Comparison of ENCODE assay signal across 8 cellular contexts in genomic region chr16:56729351-56729735, GRCh38. TPM values are rescaled to one million over a fixed set of nuclear protein-coding genes. Genes with fewer than 3 reads are reported as not detected.
DNase-seq lines count a peak whose midpoint lies in the region; TF ChIP-seq lines count a peak whose summit lies in the region.

No MANE protein-coding gene starts in this region.

- H3K4me3 ChIP-seq in astrocyte of the spinal cord (ENCODE audit: low read depth, low read length) (peak overlapping the region; percentile 88), liver (ENCODE audit: low read depth in 1 of 3, low read length in 3 of 3) (peak overlapping the region; percentile 59 to 66 (median 64))

- H3K27me3 Mint-ChIP-seq in activated CD4-positive, alpha-beta T cell treated with anti-CD3 and anti-CD28 coated beads, Interleukin-2, amount 10 ng/mL, durations not matched to agents 7 days and 5 days: no peaks in the 10 kb centered on the region
- H3K27me3 Mint-ChIP-seq in type B pancreatic cell: no peaks in the 10 kb centered on the region

- TF ChIP-seq CTCF in astrocyte of the spinal cord (IDR thresholded peaks at IDR 0.05; ENCODE audit: low read depth, low read length): no peak
- no peak for TF ChIP-seq CTCF in liver (IDR thresholded peaks at IDR 0.05; ENCODE audit: low read depth, low read length, missing input control)
- no peak for TF ChIP-seq CTCF in type B pancreatic cell (conservative IDR thresholded peaks at IDR 0.05)

- POLR2A ChIA-PET in activated CD4-positive, alpha-beta T cell treated with anti-CD3 and anti-CD28 coated beads, Interleukin-2, amount 10 ng/mL, durations not matched to agents 7 days and 5 days (lab: Charles Lee): no interaction called here

- no peaks in the 10 kb centered on the region for H3K9me3 ChIP-seq in liver (ENCODE audit: control insufficient read depth in 4 of 4, low read length in 3 of 4)

- CTCF ChIA-PET in activated CD4-positive, alpha-beta T cell treated with anti-CD3 and anti-CD28 coated beads, Interleukin-2, amount 10 ng/mL, durations not matched to agents 7 days and 5 days (lab: Charles Lee): interaction anchor here (0.6 to 1.5 kb wide), 3 partner anchors 11 to 45 kb away, joined by 3 to 5 read pairs (median 4); no protein-coding TSS in a partner anchor

- peaks cover 13% of the 10 kb centered on the region for H3K4me1 Mint-ChIP-seq in activated CD4-positive, alpha-beta T cell treated with anti-CD3 and anti-CD28 coated beads, Interleukin-2, amount 10 ng/mL, durations not matched to agents 7 days and 5 days
- H3K4me1 Mint-ChIP-seq in type B pancreatic cell (ENCODE audit: unreplicated experiment): peaks cover 11% of the 10 kb centered on the region

- H3K36me3 ChIP-seq in liver (ENCODE audit: control insufficient read depth in 4 of 4, insufficient read depth in 3 of 4, low read depth in 1 of 4, low read length in 3 of 4): no peaks in the 10 kb centered on the region

- peak overlapping the region; percentile 56 to 80 for H3K9ac ChIP-seq in liver (ENCODE audit: low read depth in 1 of 2, low read length in 2 of 2)

- H3K27ac Mint-ChIP-seq in activated CD4-positive, alpha-beta T cell treated with anti-CD3 and anti-CD28 coated beads, Interleukin-2, amount 10 ng/mL, durations not matched to agents 7 days and 5 days: peak overlapping the region; percentile 81
- H3K27ac Mint-ChIP-seq in type B pancreatic cell: peak overlapping the region; percentile 79

- peaks cover 0 to 19% (median 14%) of the 10 kb centered on the region in 4 donors for H3K4me1 ChIP-seq in liver (ENCODE audit: control insufficient read depth in 4 of 4, insufficient read depth in 4 of 4, low read length in 3 of 4)

- in situ Hi-C loops in astrocyte of the spinal cord (cut with HindIII; ENCODE audit: low sequenced_read_pairs): no loop called here

- no peaks in the 10 kb centered on the region for H3K36me3 Mint-ChIP-seq in activated CD4-positive, alpha-beta T cell treated with anti-CD3 and anti-CD28 coated beads, Interleukin-2, amount 10 ng/mL, durations not matched to agents 7 days and 5 days (ENCODE audit: low read depth)
- H3K36me3 Mint-ChIP-seq in type B pancreatic cell: no peaks in the 10 kb centered on the region

- no peaks in the 10 kb centered on the region for H3K9me3 Mint-ChIP-seq in activated CD4-positive, alpha-beta T cell treated with anti-CD3 and anti-CD28 coated beads, Interleukin-2, amount 10 ng/mL, durations not matched to agents 7 days and 5 days
- H3K9me3 Mint-ChIP-seq in type B pancreatic cell: no peaks in the 10 kb centered on the region

- no peak for TF ChIP-seq RAD21 in liver (IDR thresholded peaks at IDR 0.05)

- no peaks in the 10 kb centered on the region for H3K27me3 ChIP-seq in liver (ENCODE audit: control insufficient read depth in 4 of 4, insufficient read depth in 4 of 4, low read length in 3 of 4)

- H3K27ac ChIP-seq in liver (ENCODE audit: low read depth in 1 of 2, low read length in 2 of 2): peak overlapping the region; percentile 64 to 78

- H3K4me3 Mint-ChIP-seq in activated CD4-positive, alpha-beta T cell treated with anti-CD3 and anti-CD28 coated beads, Interleukin-2, amount 10 ng/mL, durations not matched to agents 7 days and 5 days: no peak overlapping the region
- H3K4me3 Mint-ChIP-seq in type B pancreatic cell: no peak overlapping the region

- 47% methylated on average over 3 of the region's 3 CpGs for WGBS in liver

- intact Hi-C loops in posterior vena cava (cut with DNase I): no loop called here

- DNase-seq in activated CD4-positive, alpha-beta T cell treated with anti-CD3 and anti-CD28 coated beads, Interleukin-2, amount 10 ng/mL, durations not matched to agents 7 days and 5 days: no peak
- DNase-seq in activated CD4-positive, alpha-beta T cell treated with anti-CD3 and anti-CD28 coated beads for 4 hours: no peak
- DNase-seq in astrocyte of the spinal cord (ENCODE audit: low read depth, low spot score): no peak
- no peak for DNase-seq in type B pancreatic cell (ENCODE audit: extremely low spot score, unreplicated experiment)
- DNase-seq in posterior vena cava (ENCODE audit: low spot score): no peak
- DNase-seq in middle frontal gyrus (ENCODE audit: extremely low spot score, low spot score): no peak
- no peak for DNase-seq in cerebellum (ENCODE audit: low spot score)

TF ChIP-seq in liver, 16 proteins besides CTCF, POLR2A, EP300 and RAD21:
- TF ChIP-seq EGR1 (IDR thresholded peaks at IDR 0.05; ENCODE audit: low read depth in 2 of 2) (no peak), GABPA (IDR thresholded peaks at IDR 0.05 in 1 of 2, conservative IDR thresholded peaks at IDR 0.05 in 1 of 2) (no peak), HNF4G (IDR thresholded peaks at IDR 0.05) (no peak), YY1 (IDR thresholded peaks at IDR 0.05) (no peak), JUND (IDR thresholded peaks at IDR 0.05) (no peak), FOXA2 (IDR thresholded peaks at IDR 0.05) (no peak), SP1 (IDR thresholded peaks at IDR 0.05) (no peak), ZBTB33 (IDR thresholded peaks at IDR 0.05) (no peak), RXRA (IDR thresholded peaks at IDR 0.05) (no peak), NR2F2 (IDR thresholded peaks at IDR 0.05) (no peak)

RNA-seq across cellular contexts. Expression of gene NUP93, which starts 0.6 kb away (rescaled TPM):
- total RNA-seq in activated CD4-positive, alpha-beta T cell treated with anti-CD3 and anti-CD28 coated beads, Interleukin-2, amount 10 ng/mL, durations not matched to agents 7 days and 5 days: 10 to 100 TPM; 85.0 to 85.9 TPM
- total RNA-seq in liver: 10 to 100 TPM; 11.3 to 31.8 TPM
- 1 to 10 TPM; 8.2 to 8.4 TPM for polyA plus RNA-seq in liver
- total RNA-seq in type B pancreatic cell (ENCODE audit: low replicate concordance): 68.8 and 101 TPM in 2 replicates
- total RNA-seq in posterior vena cava: 10 to 100 TPM; 42.8 to 54.7 TPM
- total RNA-seq in cerebellum: 264 TPM

RNA-seq across cellular contexts. Expression of gene MT1X, which starts 47.1 kb away (rescaled TPM):
- total RNA-seq in activated CD4-positive, alpha-beta T cell treated with anti-CD3 and anti-CD28 coated beads, Interleukin-2, amount 10 ng/mL, durations not matched to agents 7 days and 5 days: 10 to 100 TPM; 57.6 to 59.1 TPM
- total RNA-seq in liver (100 to 1,000 TPM; 213 to 754 TPM), type B pancreatic cell (ENCODE audit: low replicate concordance) (39.3 and 53.1 TPM in 2 replicates), posterior vena cava (100 to 1,000 TPM; 459 to 753 TPM), cerebellum (6.0 TPM)
- polyA plus RNA-seq in liver: 1,000 to 10,000 TPM; 2,051 to 3,979 TPM

RNA-seq across cellular contexts. Expression of gene MT1H, which starts 59.7 kb away (rescaled TPM):
- under 1 TPM; 0.62 TPM for total RNA-seq in activated CD4-positive, alpha-beta T cell treated with anti-CD3 and anti-CD28 coated beads, Interleukin-2, amount 10 ng/mL, durations not matched to agents 7 days and 5 days
- 1,000 to 10,000 TPM in 1 of 2 donors, 1 to 10 TPM in 1; 4.4 to 1,396 TPM for total RNA-seq in liver
- 1,000 to 10,000 TPM in 1 of 2 donors, 100 to 1,000 TPM in 1; 479 to 1,775 TPM for polyA plus RNA-seq in liver
- 2.2 and 2.4 TPM in 2 replicates for total RNA-seq in type B pancreatic cell (ENCODE audit: low replicate concordance)
- 1 to 10 TPM in 1 of 2 donors, not detected in 1; 2.0 TPM for total RNA-seq in posterior vena cava
- not detected for total RNA-seq in cerebellum
